Comparison of ENCODE assay signal across 12 cellular contexts in the genomic region with DNA sequence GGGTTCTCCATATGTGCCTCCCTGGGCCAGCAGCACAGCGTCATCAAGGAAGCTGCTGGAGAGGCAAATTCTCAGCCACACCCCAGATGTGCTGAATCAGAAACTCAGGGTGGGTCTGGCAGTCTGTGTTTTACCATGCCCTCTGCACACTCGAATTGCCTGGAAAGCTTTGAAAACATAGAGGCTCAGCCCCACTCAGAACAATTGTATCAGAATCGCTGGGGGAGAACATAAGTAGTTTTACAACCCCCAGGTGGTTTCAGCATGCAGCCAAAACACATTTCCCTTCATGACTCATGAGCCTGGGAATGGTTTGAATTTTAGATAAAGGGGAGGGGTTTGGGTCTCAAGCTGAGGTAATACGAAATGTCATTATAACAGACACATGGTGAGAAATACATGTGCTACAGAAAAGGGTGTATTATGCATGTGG. TPM values are rescaled to one million over a fixed set of nuclear protein-coding genes. Genes with fewer than 3 reads are reported as not detected.
DNase-seq lines count a peak whose midpoint lies in the region; ATAC-seq, FAIRE-seq and TF ChIP-seq lines count a peak whose summit lies in the region.
"Had no signal": no experiment of that assay in that cellular context is flagged by ENCODE, and none has a peak within 500 bp of the region (broad histone marks: within the 10 kb centered on the region; RNA-seq: fewer than 3 reads in every experiment).

No MANE protein-coding gene starts in this region.

- DNase-seq in GOT3 (lab: John Stamatoyannopoulos, UW) (peak; percentile 40), RCC 7860 (ENCODE audit: low spot score) (peak; percentile 92), esophagus squamous epithelium (lab: John Stamatoyannopoulos, UW) (no peak), smooth muscle cell (lab: John Stamatoyannopoulos, UW; ENCODE audit: unreplicated experiment) (no peak), occipital lobe (lab: John Stamatoyannopoulos, UW) (no peak), SK-N-DZ (ENCODE audit: low spot score) (no peak), Peyer's patch (no peak)
- DNase-seq: ovary, SHP77 treated with DMSO at 0.1 percent for 48 hours had no signal

- 16 to 19% methylated on average over 3 of the region's 4 CpGs for WGBS in esophagus squamous epithelium, 2 donors
- 29% methylated on average over 4 of the region's 4 CpGs for WGBS in smooth muscle cell (ENCODE audit: low lambda C conversion rate)

- H3K36me3 ChIP-seq in esophagus squamous epithelium (no peaks in the 10 kb centered on the region), smooth muscle cell (ENCODE audit: low read depth) (no peaks in the 10 kb centered on the region), Peyer's patch (no peaks in the 10 kb centered on the region)
- H3K36me3 ChIP-seq: ovary had no signal

- TF ChIP-seq POLR2A in esophagus squamous epithelium (IDR thresholded peaks at IDR 0.05): no peak
- TF ChIP-seq POLR2A in Peyer's patch (IDR thresholded peaks at IDR 0.05): no peak

- no peak for ATAC-seq in HG03432 (IDR thresholded peaks at IDR 0.05; ENCODE audit: unreplicated experiment)
- ATAC-seq: GM12878 had no signal

- H3K27ac ChIP-seq in esophagus squamous epithelium (peak overlapping the region; percentile 43 to 78 (median 70)), smooth muscle cell (ENCODE audit: low read depth) (no peak overlapping the region), Peyer's patch (no peak overlapping the region)
- H3K27ac ChIP-seq: KMS-11, ovary had no signal

- intact Hi-C loops in esophagus squamous epithelium (cut with DNase I): no loop called here

- H3K79me2 ChIP-seq in smooth muscle cell (ENCODE audit: low read depth): no peaks in the 10 kb centered on the region

- H3K4me3 ChIP-seq in esophagus squamous epithelium (no peak overlapping the region), smooth muscle cell (no peak overlapping the region), Peyer's patch (no peak overlapping the region)
- H3K4me3 ChIP-seq: GM12878, ovary had no signal

- TF ChIP-seq CTCF in esophagus squamous epithelium (IDR thresholded peaks at IDR 0.05) (no peak), smooth muscle cell (IDR thresholded peaks at IDR 0.05; ENCODE audit: borderline replicate concordance, insufficient read depth, poor library complexity, severe bottlenecking) (no peak), Peyer's patch (IDR thresholded peaks at IDR 0.05) (no peak)

- H3K4me1 ChIP-seq in esophagus squamous epithelium: peaks cover 10 to 39% (median 16%) of the 10 kb centered on the region in 3 donors
- no peaks in the 10 kb centered on the region for H3K4me1 ChIP-seq in smooth muscle cell (ENCODE audit: low read depth)
- H3K4me1 ChIP-seq in Peyer's patch: no peaks in the 10 kb centered on the region

- H3F3A ChIP-seq in smooth muscle cell (ENCODE audit: low read depth): no peaks in the 10 kb centered on the region

- H3K27me3 ChIP-seq in esophagus squamous epithelium (peaks cover 0 to 6% (median 0%) of the 10 kb centered on the region in 4 donors), smooth muscle cell (ENCODE audit: low read depth) (no peaks in the 10 kb centered on the region), Peyer's patch (no peaks in the 10 kb centered on the region)
- H3K27me3 ChIP-seq: ovary had no signal

- H3K9me3 ChIP-seq in esophagus squamous epithelium (no peaks in the 10 kb centered on the region), smooth muscle cell (replicated peaks; ENCODE audit: low read depth) (no peaks in the 10 kb centered on the region), Peyer's patch (no peaks in the 10 kb centered on the region)
- H3K9me3 ChIP-seq: ovary had no signal

- peak; percentile 96 for FAIRE-seq in RCC 7860 (lab: Jason Lieb, UNC)
- FAIRE-seq: GM12878 had no signal

- H3K9ac ChIP-seq in smooth muscle cell (ENCODE audit: low read depth): no peak overlapping the region
- H3K9ac ChIP-seq: KMS-11 had no signal

- H2AFZ ChIP-seq in smooth muscle cell (ENCODE audit: low read depth): no peak overlapping the region

- H3K4me2 ChIP-seq in smooth muscle cell: peak overlapping the region; percentile 5
- H3K4me2 ChIP-seq: KMS-11 had no signal

- H4K20me1 ChIP-seq in smooth muscle cell (ENCODE audit: low read depth): no peaks in the 10 kb centered on the region

RNA-seq across cellular contexts. Expression of a gene that starts 9.6 kb away (rescaled TPM):
- total RNA-seq in esophagus squamous epithelium (not detected), smooth muscle cell (not detected in 2 replicates), occipital lobe (not detected), Peyer's patch (not detected)
- not detected in 2 replicates for polyA plus RNA-seq in smooth muscle cell
- polyA plus RNA-seq in SK-N-DZ (2014; cell fraction: cytosol; rRNA removed): not detected in 2 replicates
- not detected in 2 replicates for polyA plus RNA-seq in SK-N-DZ (2014; cell fraction: nucleus; rRNA removed)
- total RNA-seq: GM12878, ovary had no signal
- polyA plus RNA-seq: GM12878, ovary had no signal

RNA-seq across cellular contexts. Expression of a gene that starts 22.3 kb away (rescaled TPM):
- 1 to 10 TPM; 4.3 to 9.2 (median 7.0) TPM for total RNA-seq in esophagus squamous epithelium
- 15.9 and 19.3 TPM in 2 replicates for total RNA-seq in smooth muscle cell
- polyA plus RNA-seq in smooth muscle cell: 24.8 and 33.6 TPM in 2 replicates
- 6.9 TPM for total RNA-seq in occipital lobe
- polyA plus RNA-seq in SK-N-DZ (2014; cell fraction: cytosol; rRNA removed): 7.0 and 8.3 TPM in 2 replicates
- polyA plus RNA-seq in SK-N-DZ (2014; cell fraction: nucleus; rRNA removed): 13.1 and 15.3 TPM in 2 replicates
- 10 to 100 TPM in 2 of 4 donors, 1 to 10 TPM in 2; 8.9 to 12.6 (median 10.6) TPM for total RNA-seq in Peyer's patch

Comparison
In these comparisons a context has a peak if more than half of its experiments do, and no peak if none do; other contexts are left out.
1. DNase-seq: peak in GOT3 (single experiment) and RCC 7860 (single experiment); none in esophagus squamous epithelium (single experiment), smooth muscle cell (single experiment), occipital lobe (single experiment), SK-N-DZ (single experiment) and Peyer's patch (0 of 3).
2. H3K27ac ChIP-seq: peak in esophagus squamous epithelium (4 of 4); none in smooth muscle cell (single experiment) and Peyer's patch (0 of 4).